ENCODE assay signal across 7 cellular contexts in genomic region chr2:101698419-101699190, GRCh38. TPM values are rescaled to one million over a fixed set of nuclear protein-coding genes. Genes with fewer than 3 reads are reported as not detected.
A peak's percentile ranks its signal among the peaks of the same experiment; 100 is the strongest.
DNase-seq lines count a peak whose midpoint lies in the region; TF ChIP-seq lines count a peak whose summit lies in the region.

No MANE protein-coding gene starts in this region.

- H3K27me3 ChIP-seq in Karpas-422 (ENCODE audit: low read length): no peaks in the 10 kb centered on the region; the same call in 1 of the 2 replicates
- H3K27me3 ChIP-seq in ascending aorta: no peaks in the 10 kb centered on the region
- H3K27me3 ChIP-seq in transverse colon: no peaks in the 10 kb centered on the region

- 2% methylated on average over 7 to 15 of the region's 15 CpGs for WGBS in transverse colon (ENCODE audit: low coverage in 1 of 2), 2 donors

- H3K9ac ChIP-seq in Karpas-422 (ENCODE audit: low read length): peak overlapping the region; percentile 48

- TF ChIP-seq CTCF in ascending aorta (IDR thresholded peaks at IDR 0.05) (peak in 1 of 3 experiments; percentile 7), transverse colon (IDR thresholded peaks at IDR 0.05) (peak in 1 of 5 experiments; percentile 18)

- H3K4me3 ChIP-seq in Karpas-422 (ENCODE audit: low read length) (peak overlapping the region; percentile 59), ascending aorta (peak overlapping the region; percentile 79 to 90), transverse colon (peak overlapping the region; percentile 59 to 80 (median 66))

- H3K9me3 ChIP-seq in Karpas-422 (ENCODE audit: low read length): no peaks in the 10 kb centered on the region
- no peaks in the 10 kb centered on the region for H3K9me3 ChIP-seq in ascending aorta
- no peaks in the 10 kb centered on the region for H3K9me3 ChIP-seq in transverse colon

- H3K4me1 ChIP-seq in Karpas-422 (ENCODE audit: low read length) (peaks cover 18% of the 10 kb centered on the region), ascending aorta (peaks cover 0 to 23% of the 10 kb centered on the region in 2 donors), transverse colon (peaks cover 6 to 35% (median 14%) of the 10 kb centered on the region in 4 donors)

- no peaks in the 10 kb centered on the region for H3K79me2 ChIP-seq in Karpas-422 (ENCODE audit: low read length)

- H3K27ac ChIP-seq in Karpas-422 (ENCODE audit: low read length): no peak overlapping the region
- peak overlapping the region; percentile 73 to 83 for H3K27ac ChIP-seq in ascending aorta
- peak overlapping the region; percentile 79 to 89 (median 86) for H3K27ac ChIP-seq in transverse colon

- peak overlapping the region; percentile 70 for H3K4me2 ChIP-seq in Karpas-422 (ENCODE audit: low read depth, low read length, poor library complexity, severe bottlenecking)

- in situ Hi-C loops in transverse colon (cut with MboI; ENCODE audit: low pct_ligation_motif_present in 1 of 4, low pct_unique_long_range_greater_than_20kb in 1 of 4, low sequenced_read_pairs in 3 of 4): loop anchor here in 3 of 4 donors (10.0 to 25.0 kb wide), 2 partner anchors 114 to 126 kb away; no protein-coding TSS in a partner anchor

- no peaks in the 10 kb centered on the region for H4K20me1 ChIP-seq in Karpas-422 (ENCODE audit: insufficient read depth, low read depth, low read length)

- TF ChIP-seq POLR2A in transverse colon (IDR thresholded peaks at IDR 0.05): no peak

- H2AFZ ChIP-seq in Karpas-422 (ENCODE audit: low read length): no peak overlapping the region

- intact Hi-C loops in ascending aorta (cut with DNase I): loop anchor here (2.0 to 5.0 kb wide), 5 partner anchors 38 to 181 kb away; no protein-coding TSS in a partner anchor
- intact Hi-C loops in transverse colon (cut with DNase I; ENCODE audit: low total_unique reads): loop anchor here (2.0 to 5.0 kb wide), 2 partner anchors 76 to 134 kb away; no protein-coding TSS in a partner anchor
- intact Hi-C loops in posterior vena cava (cut with DNase I): loop anchor here (5.0 to 10.0 kb wide), 3 partner anchors 134 to 336 kb away; no protein-coding TSS in a partner anchor

- no peak for TF ChIP-seq EP300 in transverse colon (IDR thresholded peaks at IDR 0.05; ENCODE audit: low read depth)

- H3K36me3 ChIP-seq in Karpas-422 (ENCODE audit: insufficient read depth, low read length) (no peaks in the 10 kb centered on the region), ascending aorta (no peaks in the 10 kb centered on the region), transverse colon (no peaks in the 10 kb centered on the region)

- no peaks in the 10 kb centered on the region for H3K9me2 ChIP-seq in Karpas-422 (replicated peaks; ENCODE audit: insufficient read depth, low read length)

- DNase-seq in ELF-1 (ENCODE audit: low read depth, low spot score) (peak; percentile 44), Karpas-422 (no peak), ascending aorta (ENCODE audit: low spot score in 2 of 2) (no peak), left kidney (ENCODE audit: low read depth, low spot score) (peak; percentile 71), transverse colon (no peak), HuH-7.5 (ENCODE audit: low spot score) (no peak), posterior vena cava (ENCODE audit: low spot score) (no peak)

RNA-seq across cellular contexts. Expression of gene MAP4K4, which starts 1.1 kb away (rescaled TPM):
- 2.7 and 4.5 TPM in 2 replicates for total RNA-seq in Karpas-422 (2014; rRNA removed; shearing (Covaris generic); ENCODE audit: low replicate concordance)
- total RNA-seq in ascending aorta (48.0 TPM), transverse colon (10 to 100 TPM; 20.3 to 42.3 (median 29.6) TPM), posterior vena cava (10 to 100 TPM; 53.5 to 75.8 TPM)

Comparison
In these comparisons a context has a peak if more than half of its experiments do, and no peak if none do; other contexts are left out.
1. DNase-seq: peak in ELF-1 (single experiment) and left kidney (single experiment); none in Karpas-422 (single experiment), ascending aorta (0 of 2), transverse colon (single experiment), HuH-7.5 (single experiment) and posterior vena cava (single experiment).
2. Peak in every context shown above with its lines, with median percentiles within 50 percentile points of each other: H3K4me3 ChIP-seq.